In genomic region chr7:120272896-120273475, GRCh38 we compare ENCODE assay signal across 8 cellular contexts. TPM values are rescaled to one million over a fixed set of nuclear protein-coding genes. Genes with fewer than 3 reads are reported as not detected.
DNase-seq lines count a peak whose midpoint lies in the region; ATAC-seq and TF ChIP-seq lines count a peak whose summit lies in the region.

KCND2 (plus strand) TSS chr7:120273175.

- peaks cover 2% of the 10 kb centered on the region for H3K4me1 Mint-ChIP-seq in T-helper 1 cell treated with Interleukin-12 subunit alpha and Interleukin-12 subunit beta and Interleukin-4 antibody, amounts not matched to agents 30 μg/mL and 1 μg/mL, for 36 hours (ENCODE audit: low read depth)
- H3K4me1 Mint-ChIP-seq in neural crest cell = peaks cover 14% of the 10 kb centered on the region
- no peaks in the 10 kb centered on the region for H3K4me1 Mint-ChIP-seq in effector memory CD8-positive, alpha-beta T cell (ENCODE audit: low read depth in 2 of 2)

- TF ChIP-seq CTCF in epithelial cell of proximal tubule (conservative IDR thresholded peaks at IDR 0.05; ENCODE audit: low read depth, low read length) (no peak), neural crest cell (conservative IDR thresholded peaks at IDR 0.05) (no peak)

- H3K9me3 Mint-ChIP-seq in T-helper 1 cell treated with Interleukin-12 subunit alpha and Interleukin-12 subunit beta and Interleukin-4 antibody, amounts not matched to agents 30 μg/mL and 1 μg/mL, for 36 hours = no peaks in the 10 kb centered on the region
- H3K9me3 Mint-ChIP-seq in neural crest cell = no peaks in the 10 kb centered on the region
- H3K9me3 Mint-ChIP-seq in effector memory CD8-positive, alpha-beta T cell = peaks cover 3 to 7% of the 10 kb centered on the region in 2 donors

- DNase-seq in T-helper 1 cell (no peak), NCI-H69 (lab: John Stamatoyannopoulos, UW) (peak; percentile 75), epithelial cell of proximal tubule (ENCODE audit: low read depth) (no peak), neural crest cell (ENCODE audit: low read depth, low spot score) (peak; percentile 16), SW 1271 (lab: John Stamatoyannopoulos, UW) (no peak)
- no peak for DNase-seq in effector memory CD8-positive, alpha-beta T cell

- H3K27ac Mint-ChIP-seq in T-helper 1 cell treated with Interleukin-12 subunit alpha and Interleukin-12 subunit beta and Interleukin-4 antibody, amounts not matched to agents 30 μg/mL and 1 μg/mL, for 36 hours = no peak within 1 kb of the TSS
- peak within 1 kb of the TSS; percentile 91 for H3K27ac Mint-ChIP-seq in neural crest cell (ENCODE audit: unreplicated experiment)
- no peak within 1 kb of the TSS for H3K27ac Mint-ChIP-seq in effector memory CD8-positive, alpha-beta T cell

- peaks cover 42% of the 10 kb centered on the region for H3K27me3 Mint-ChIP-seq in T-helper 1 cell treated with Interleukin-12 subunit alpha and Interleukin-12 subunit beta and Interleukin-4 antibody, amounts not matched to agents 30 μg/mL and 1 μg/mL, for 36 hours (ENCODE audit: low read depth)
- peaks cover 63% of the 10 kb centered on the region for H3K27me3 Mint-ChIP-seq in neural crest cell (ENCODE audit: low read depth)
- H3K27me3 Mint-ChIP-seq in effector memory CD8-positive, alpha-beta T cell = no peaks in the 10 kb centered on the region

- peak; percentile 18 for ATAC-seq in HG02884 (IDR thresholded peaks at IDR 0.05; ENCODE audit: unreplicated experiment)
- no peak for ATAC-seq in effector memory CD8-positive, alpha-beta T cell (replicated peaks)

- H3K4me3 Mint-ChIP-seq in T-helper 1 cell treated with Interleukin-12 subunit alpha and Interleukin-12 subunit beta and Interleukin-4 antibody, amounts not matched to agents 30 μg/mL and 1 μg/mL, for 36 hours = peak within 1 kb of the TSS; percentile 77
- H3K4me3 Mint-ChIP-seq in neural crest cell = peak within 1 kb of the TSS; percentile 98
- H3K4me3 Mint-ChIP-seq in effector memory CD8-positive, alpha-beta T cell = peak within 1 kb of the TSS in 1 of 2 donors; percentile 25

- no peaks in the 10 kb centered on the region for H3K36me3 Mint-ChIP-seq in T-helper 1 cell treated with Interleukin-12 subunit alpha and Interleukin-12 subunit beta and Interleukin-4 antibody, amounts not matched to agents 30 μg/mL and 1 μg/mL, for 36 hours (ENCODE audit: low read depth)
- peaks cover 5% of the 10 kb centered on the region for H3K36me3 Mint-ChIP-seq in neural crest cell (ENCODE audit: low read depth)
- H3K36me3 Mint-ChIP-seq in effector memory CD8-positive, alpha-beta T cell (ENCODE audit: insufficient read depth) = peaks cover 2% of the 10 kb centered on the region

- H3K4me3 ChIP-seq in epithelial cell of proximal tubule (ENCODE audit: low read depth, low read length) = peak within 1 kb of the TSS; percentile 55

RNA-seq across cellular contexts. Expression of gene KCND2, which starts in this region (rescaled TPM):
- total RNA-seq in epithelial cell of proximal tubule = 0.07 and 0.12 TPM in 2 replicates
- total RNA-seq in neural crest cell = 0.59 and 0.61 TPM in 2 replicates

Comparison
In these comparisons a context has a peak if more than half of its experiments do, and no peak if none do; other contexts are left out.
1. Peak in DNase-seq in neural crest cell; RNA of the gene not detected or under 1 TPM.